ENCODE assay signal across 15 cellular contexts in genomic region chr10:127429601-127430312, GRCh38.
DNase-seq lines count a peak whose midpoint lies in the region; ATAC-seq and TF ChIP-seq lines count a peak whose summit lies in the region.
"Had no signal": no experiment of that assay in that cellular context is flagged by ENCODE, and none has a peak within 500 bp of the region (broad histone marks: within the 10 kb centered on the region; RNA-seq: fewer than 3 reads in every experiment).

No MANE protein-coding gene starts in this region.

- no peak overlapping the region for H3K9ac ChIP-seq in endodermal cell (ENCODE audit: extremely low read depth, low read length, poor library complexity, severe bottlenecking)

- CTCF ChIA-PET in activated CD4-positive, alpha-beta T cell treated with anti-CD3 and anti-CD28 coated beads for 36 hours (lab: Charles Lee) = no interaction called here

- POLR2A ChIA-PET in activated CD4-positive, alpha-beta T cell treated with anti-CD3 and anti-CD28 coated beads for 36 hours (lab: Charles Lee) = no interaction called here

- H3K4me1 ChIP-seq in endodermal cell (ENCODE audit: control insufficient read depth, insufficient read depth, low read length) (no peaks in the 10 kb centered on the region), sigmoid colon (no peaks in the 10 kb centered on the region)

- H3K4me3 Mint-ChIP-seq in endodermal cell = no peak overlapping the region
- no peak overlapping the region for H3K4me3 Mint-ChIP-seq in activated CD4-positive, alpha-beta T cell treated with anti-CD3 and anti-CD28 coated beads for 36 hours

- WGBS in endodermal cell (ENCODE audit: insufficient coverage in 1 of 2, insufficient read length in 1 of 2), 2 experiments = 94 to 95% methylated on average over 7 to 19 of the region's 19 CpGs
- WGBS in sigmoid colon, 2 donors = 95 to 97% methylated on average over 19 of the region's 19 CpGs

- H3K27me3 ChIP-seq in endodermal cell (ENCODE audit: control insufficient read depth, insufficient read depth, low read length, poor library complexity, severe bottlenecking) (no peaks in the 10 kb centered on the region), sigmoid colon (no peaks in the 10 kb centered on the region)

- no peaks in the 10 kb centered on the region for H3K9me3 ChIP-seq in endodermal cell (ENCODE audit: control insufficient read depth, low read length)
- H3K9me3 ChIP-seq in sigmoid colon = no peaks in the 10 kb centered on the region

- no peak overlapping the region for H3K4me3 ChIP-seq in endodermal cell (ENCODE audit: low read length)
- H3K4me3 ChIP-seq in sigmoid colon = no peak overlapping the region

- TF ChIP-seq POLR2A in sigmoid colon (IDR thresholded peaks at IDR 0.05) = no peak

- H3K36me3 Mint-ChIP-seq in endodermal cell (ENCODE audit: low read depth) = peaks cover 62% of the 10 kb centered on the region
- H3K36me3 Mint-ChIP-seq in activated CD4-positive, alpha-beta T cell treated with anti-CD3 and anti-CD28 coated beads for 36 hours (ENCODE audit: low read depth) = no peaks in the 10 kb centered on the region
- H3K36me3 Mint-ChIP-seq: CD4-positive, alpha-beta memory T cell had no signal

- no peak for ATAC-seq in activated CD4-positive, alpha-beta T cell treated with anti-CD3 and anti-CD28 coated beads for 36 hours
- no peak for ATAC-seq in HG02623 (IDR thresholded peaks at IDR 0.05; ENCODE audit: unreplicated experiment)
- ATAC-seq in HG03354 (IDR thresholded peaks at IDR 0.05; ENCODE audit: poor library complexity, severe bottlenecking, unreplicated experiment) = no peak

- TF ChIP-seq EP300 in sigmoid colon (IDR thresholded peaks at IDR 0.05) = no peak

- H3K27ac ChIP-seq in endodermal cell (ENCODE audit: low read depth, low read length) (no peak overlapping the region), sigmoid colon (no peak overlapping the region)

- no peaks in the 10 kb centered on the region for H3K27me3 Mint-ChIP-seq in endodermal cell (ENCODE audit: insufficient read depth)
- no peaks in the 10 kb centered on the region for H3K27me3 Mint-ChIP-seq in activated CD4-positive, alpha-beta T cell treated with anti-CD3 and anti-CD28 coated beads for 36 hours
- H3K27me3 Mint-ChIP-seq: CD4-positive, alpha-beta memory T cell had no signal

- H3K36me3 ChIP-seq in endodermal cell (ENCODE audit: control insufficient read depth, insufficient read depth, low read length) (peaks cover 14% of the 10 kb centered on the region), sigmoid colon (peaks cover 0 to 51% (median 28%) of the 10 kb centered on the region in 4 donors)

- no peak for TF ChIP-seq CTCF in endodermal cell (conservative IDR thresholded peaks at IDR 0.05)
- no peak for TF ChIP-seq CTCF in sigmoid colon (IDR thresholded peaks at IDR 0.05)

- no peaks in the 10 kb centered on the region for H3K4me1 Mint-ChIP-seq in endodermal cell
- H3K4me1 Mint-ChIP-seq in activated CD4-positive, alpha-beta T cell treated with anti-CD3 and anti-CD28 coated beads for 36 hours = no peaks in the 10 kb centered on the region
- H3K4me1 Mint-ChIP-seq: CD4-positive, alpha-beta memory T cell had no signal

- peak overlapping the region; percentile 31 for H3K27ac Mint-ChIP-seq in endodermal cell
- H3K27ac Mint-ChIP-seq in activated CD4-positive, alpha-beta T cell treated with anti-CD3 and anti-CD28 coated beads for 36 hours = no peak overlapping the region
- H3K27ac Mint-ChIP-seq: CD4-positive, alpha-beta memory T cell had no signal

- no peak for DNase-seq in endodermal cell
- DNase-seq in mesenteric fat pad (ENCODE audit: low spot score) = peak; percentile 55
- peak; percentile 35 for DNase-seq in sigmoid colon
- no peak for DNase-seq in activated CD4-positive, alpha-beta T cell treated with anti-CD3 and anti-CD28 coated beads for 36 hours
- DNase-seq: C1 segment of cervical spinal cord; Calu3; CD4-positive, alpha-beta memory T cell; COR-L47; DMS53; DMS79 treated with DMSO at 0.1 percent for 48 hours; GF-D8; GOT3; HCEC 1CT had no signal

- intact Hi-C loops in sigmoid colon (cut with DNase I) = no loop called here
- intact Hi-C loops in activated CD4-positive, alpha-beta T cell treated with anti-CD3 and anti-CD28 coated beads for 36 hours (cut with DNase I, micrococcal nuclease) = no loop called here

- H3K9me3 Mint-ChIP-seq in endodermal cell = peaks cover 14% of the 10 kb centered on the region
- H3K9me3 Mint-ChIP-seq in activated CD4-positive, alpha-beta T cell treated with anti-CD3 and anti-CD28 coated beads for 36 hours (ENCODE audit: low read depth) = no peaks in the 10 kb centered on the region

Comparison
In these comparisons a context has a peak if more than half of its experiments do, and no peak if none do; other contexts are left out.
1. DNase-seq: peak in mesenteric fat pad (single experiment) and sigmoid colon (single experiment); none in endodermal cell (single experiment) and activated CD4-positive, alpha-beta T cell treated with anti-CD3 and anti-CD28 coated beads for 36 hours (single experiment).